24 cellular contexts compared by ENCODE assay signal in genomic region chr3:78076379-78076778, GRCh38.
DNase-seq lines count a peak whose midpoint lies in the region; ATAC-seq and TF ChIP-seq lines count a peak whose summit lies in the region.
"Had no signal": no experiment of that assay in that cellular context is flagged by ENCODE, and none has a peak within 500 bp of the region (broad histone marks: within the 10 kb centered on the region; RNA-seq: fewer than 3 reads in every experiment).

No MANE protein-coding gene starts in this region.

- DNase-seq in Right ventricle myocardium superior (no peak), cardiac septum (ENCODE audit: low spot score) (no peak), fibroblast of pulmonary artery (ENCODE audit: low read depth) (peak; percentile 29), left kidney (ENCODE audit: low read depth, low spot score) (peak; percentile 31), amniotic stem cell (lab: John Stamatoyannopoulos, UW) (no peak), hypothalamus (lab: John Stamatoyannopoulos, UW) (no peak)
- no peak for DNase-seq in stimulated activated naive CD8-positive, alpha-beta T cell treated with anti-CD3 and anti-CD28 coated beads, Interleukin-15, amount 100 ng/mL, for 72 hours
- DNase-seq: CD4-positive, CD25-positive, alpha-beta regulatory T cell; DMS153; GOT3; HCEC 1CT; IMR-90; KG1; NCI-H1048; NCI-H1417 treated with DMSO at 0.1 percent for 48 hours; NCI-H187; NCI-H2081 treated with DMSO at 0.1 percent for 48 hours; NCI-H2171; NCI-H226; NCI-H510A; NCI-H69; RPMI8226; SHP77 treated with DMSO at 0.1 percent for 48 hours had no signal

- intact Hi-C loops in Right ventricle myocardium superior (cut with DNase I): no loop called here
- intact Hi-C loops in cardiac septum (cut with DNase I): no loop called here

- peak overlapping the region in 1 of 2 donors; percentile 36 for H3K27ac Mint-ChIP-seq in stimulated activated naive CD8-positive, alpha-beta T cell treated with anti-CD3 and anti-CD28 coated beads, Interleukin-15, amount 100 ng/mL, for 72 hours
- H3K27ac Mint-ChIP-seq: CD4-positive, CD25-positive, alpha-beta regulatory T cell had no signal

- H3K4me1 Mint-ChIP-seq in stimulated activated naive CD8-positive, alpha-beta T cell treated with anti-CD3 and anti-CD28 coated beads, Interleukin-15, amount 100 ng/mL, for 72 hours: no peaks in the 10 kb centered on the region
- H3K4me1 Mint-ChIP-seq: CD4-positive, CD25-positive, alpha-beta regulatory T cell had no signal

- peak; percentile 75 for ATAC-seq in Right ventricle myocardium superior (ENCODE audit: poor library complexity)
- ATAC-seq in stimulated activated naive CD8-positive, alpha-beta T cell treated with anti-CD3 and anti-CD28 coated beads, Interleukin-15, amount 100 ng/mL, for 72 hours: no peak

- no peak overlapping the region for H3K4me3 ChIP-seq in fibroblast of pulmonary artery (replicated peaks; ENCODE audit: low read depth, low read length)
- H3K4me3 ChIP-seq: BLaER1 had no signal

- no peak overlapping the region for H3K4me3 Mint-ChIP-seq in stimulated activated naive CD8-positive, alpha-beta T cell treated with anti-CD3 and anti-CD28 coated beads, Interleukin-15, amount 100 ng/mL, for 72 hours
- H3K4me3 Mint-ChIP-seq: CD4-positive, CD25-positive, alpha-beta regulatory T cell had no signal

- peaks cover 7 to 29% of the 10 kb centered on the region in 2 donors for H3K9me3 Mint-ChIP-seq in stimulated activated naive CD8-positive, alpha-beta T cell treated with anti-CD3 and anti-CD28 coated beads, Interleukin-15, amount 100 ng/mL, for 72 hours

- H3K27me3 Mint-ChIP-seq in stimulated activated naive CD8-positive, alpha-beta T cell treated with anti-CD3 and anti-CD28 coated beads, Interleukin-15, amount 100 ng/mL, for 72 hours: no peaks in the 10 kb centered on the region
- H3K27me3 Mint-ChIP-seq: CD4-positive, CD25-positive, alpha-beta regulatory T cell had no signal

- no peak for TF ChIP-seq CTCF in fibroblast of pulmonary artery (IDR thresholded peaks at IDR 0.05; ENCODE audit: low read length, missing control alignments)

Comparison
In these comparisons a context has a peak if more than half of its experiments do, and no peak if none do; other contexts are left out.
1. DNase-seq: peak in fibroblast of pulmonary artery (single experiment) and left kidney (single experiment); none in Right ventricle myocardium superior (single experiment), cardiac septum (single experiment), amniotic stem cell (single experiment), stimulated activated naive CD8-positive, alpha-beta T cell treated with anti-CD3 and anti-CD28 coated beads, Interleukin-15, amount 100 ng/mL, for 72 hours (0 of 2) and hypothalamus (0 of 51).